In genomic region chr14:31705731-31706130, GRCh38 we compare ENCODE assay signal across 25 cellular contexts.
"Had no signal": no experiment of that assay in that cellular context is flagged by ENCODE, and none has a peak within 500 bp of the region (broad histone marks: within the 10 kb centered on the region; RNA-seq: fewer than 3 reads in every experiment).

No MANE protein-coding gene starts in this region.

- H3K4me3 ChIP-seq: ovary, psoas muscle, right lobe of liver, sigmoid colon, stomach, thoracic aorta, thyroid gland, tibial nerve, upper lobe of left lung, vagina had no signal

- H3K36me3 ChIP-seq: ovary, right lobe of liver had no signal

- H3K9me3 ChIP-seq: ovary, psoas muscle, right lobe of liver, sigmoid colon, thyroid gland, tibial nerve, upper lobe of left lung, vagina had no signal

- H3K27me3 ChIP-seq: ovary, right lobe of liver, sigmoid colon, stomach, thyroid gland, tibial nerve, upper lobe of left lung, vagina had no signal

- H3K4me1 ChIP-seq: parathyroid adenoma, psoas muscle, sigmoid colon, stomach, thyroid gland, upper lobe of left lung, vagina had no signal

- H2AFZ ChIP-seq: parathyroid adenoma had no signal

- H3K79me2 ChIP-seq: parathyroid adenoma had no signal

- ATAC-seq: natural killer cell treated with Interleukin-12 subunit alpha and Interleukin-12 subunit beta and Interleukin-15 and Interleukin-18, amount 100 ng/mL, for 72 hours; psoas muscle; right cardiac atrium; stimulated activated effector memory CD8-positive, alpha-beta T cell treated with anti-CD3 and anti-CD28 coated beads, Interleukin-12 subunit alpha, Interleukin-12 subunit beta, amount 100 ng/mL, for 72 hours; stimulated activated naive B cell treated with anti-CD40 and anti-IgM and Interleukin-4, amounts not matched to agents 10 μg/mL and 1 μg/mL and 100 μg/mL, for 72 hours had no signal

- DNase-seq: nephron progenitor cell; occipital lobe; ovary; psoas muscle; right cardiac atrium; right lobe of liver; sigmoid colon; small intestine; stimulated activated CD4-positive, alpha-beta T cell treated with anti-CD3 and anti-CD28 coated beads, Interleukin-15, amount 100 ng/mL, for 24 hours; stimulated activated CD4-positive, alpha-beta T cell treated with anti-CD3 and anti-CD28 coated beads, Interleukin-2, amount 100 ng/mL, for 24 hours; stimulated activated CD4-positive, alpha-beta T cell treated with anti-CD3 and anti-CD28 coated beads, Interleukin-2, amount 100 ng/mL, for 48 hours; stimulated activated CD4-positive, alpha-beta T cell treated with anti-CD3 and anti-CD28 coated beads, Interleukin-4, amount 100 ng/mL, for 24 hours; stimulated activated naive B cell treated with anti-CD40 and anti-IgM and Interleukin-4, amounts not matched to agents 10 μg/mL and 1 μg/mL and 100 μg/mL, for 72 hours; stimulated activated naive CD4-positive, alpha-beta T cell treated with Interleukin-2 at 50 U/mL for 16 hours; stomach; thyroid gland; trophoblast cell had no signal

- H3K9ac ChIP-seq: parathyroid adenoma had no signal

- H3K27ac ChIP-seq: ovary, parathyroid adenoma, psoas muscle, sigmoid colon, stomach, thoracic aorta, thyroid gland, tibial nerve, upper lobe of left lung, vagina had no signal

- FAIRE-seq: small intestine, urothelium cell line had no signal
